5 cellular contexts compared by ENCODE assay signal in the genomic region with DNA sequence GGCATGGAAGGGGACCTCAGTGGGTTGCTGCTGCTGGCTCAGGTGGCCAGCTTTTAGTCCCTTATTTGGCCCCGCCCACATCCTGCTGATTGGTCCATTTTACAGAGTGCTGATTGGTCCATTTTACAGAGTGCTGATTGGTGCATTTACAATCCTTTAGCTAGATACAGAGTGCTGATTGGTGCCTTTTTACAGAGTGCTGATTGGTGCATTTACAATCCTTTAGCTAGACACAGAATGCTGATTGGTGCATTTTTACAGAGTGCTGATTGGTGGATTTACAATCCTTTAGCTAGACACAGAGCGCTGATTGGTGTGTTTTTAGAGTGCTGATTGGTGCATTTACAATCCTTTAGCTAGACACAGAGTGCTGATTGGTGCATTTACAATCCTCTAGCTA.
A peak's percentile ranks its signal among the peaks of the same experiment; 100 is the strongest.
TF ChIP-seq lines count a peak whose summit lies in the region.

No MANE protein-coding gene starts in this region.

TF ChIP-seq in A549, 52 proteins besides CTCF, POLR2A, EP300 and RAD21:
- peak; percentile 85 for TF ChIP-seq MAFK (IDR thresholded peaks at IDR 0.05; ENCODE audit: partially characterized antibody)
TF ChIP-seq in A549: peak in this region for 1; not testable (repeated sequence) for 51.

TF ChIP-seq in IMR-90, 13 proteins besides CTCF, POLR2A, EP300 and RAD21:
- peak; percentile 39; the same call in 1 of the 2 replicates for TF ChIP-seq MAFK (IDR thresholded peaks at IDR 0.05; ENCODE audit: low read depth, low read length)

TF ChIP-seq in WTC11, 78 proteins besides CTCF, POLR2A, EP300 and RAD21:
- 0 out of 2 replicates have a peak, but pooled peaks have one; percentile 15 for TF ChIP-seq NFYB (CRISPR knock-in tag; conservative IDR thresholded peaks at IDR 0.05; ENCODE audit: low read depth)

TF ChIP-seq in K562, 482 proteins besides CTCF, POLR2A, EP300 and RAD21:
- peak; percentile 68 for TF ChIP-seq NFYB (IDR thresholded peaks at IDR 0.05; ENCODE audit: extremely low read depth, insufficient read length)
- peak; percentile 19 for TF ChIP-seq RBM25 (IDR thresholded peaks at IDR 0.05; ENCODE audit: low read depth, low read length, severe bottlenecking)
- TF ChIP-seq C11orf30 (IDR thresholded peaks at IDR 0.05; ENCODE audit: low read depth) = peak; percentile 73
- TF ChIP-seq CC2D1A (IDR thresholded peaks at IDR 0.05) = peak; percentile 62; the same call in 1 of the 2 replicates
- TF ChIP-seq MAFG (tag; conservative IDR thresholded peaks at IDR 0.05) = peak; percentile 68
- TF ChIP-seq ASH1L (IDR thresholded peaks at IDR 0.05; ENCODE audit: borderline replicate concordance, low read depth, partially characterized antibody) = peak; percentile 79
- TF ChIP-seq SP1 (CRISPR knock-in tag; IDR thresholded peaks at IDR 0.05) = peak; percentile 35; the same call in 1 of the 2 replicates
- peak; percentile 92 for TF ChIP-seq ZNF316 (IDR thresholded peaks at IDR 0.05)

TF ChIP-seq in HepG2, 621 proteins besides CTCF, POLR2A, EP300 and RAD21:
- TF ChIP-seq MAFF (IDR thresholded peaks at IDR 0.05; ENCODE audit: low read depth, low read length) (peak; percentile 31; the same call in 1 of the 2 replicates), MAFK (conservative IDR thresholded peaks at IDR 0.05 in 1 of 2, IDR thresholded peaks at IDR 0.05 in 1 of 2; ENCODE audit: low read length in 2 of 2) (peak in 1 of 2 experiments; percentile 21; a peak in 2 of 4 replicates)
